Comparison of ENCODE assay signal across 1 cellular context in the genomic region with DNA sequence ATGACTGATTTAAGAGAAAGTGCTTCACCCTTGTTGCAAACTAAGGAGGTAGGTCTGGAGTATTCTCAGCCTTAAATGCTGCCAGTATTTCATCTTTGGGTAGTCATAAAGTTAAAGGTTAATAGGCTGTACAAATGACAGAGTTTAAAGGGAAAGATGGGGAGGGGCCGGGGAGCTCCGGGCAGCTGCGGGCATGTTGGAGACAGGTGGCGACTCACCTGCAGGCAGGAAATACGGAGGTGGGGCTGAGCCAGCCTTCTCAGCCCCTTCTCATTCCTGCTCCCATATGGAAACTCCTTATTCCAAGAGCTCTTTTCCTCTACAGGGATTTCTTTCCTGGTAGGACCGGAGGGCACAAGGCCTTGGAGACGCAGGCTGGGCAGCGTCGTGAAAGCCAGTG.
TF ChIP-seq lines count a peak whose summit lies in the region.

No MANE protein-coding gene starts in this region.

TF ChIP-seq in H1, 55 proteins besides CTCF, POLR2A, EP300 and RAD21:
- TF ChIP-seq JUND (IDR thresholded peaks at IDR 0.05; ENCODE audit: low read length) (no peak), SIX5 (IDR thresholded peaks at IDR 0.05; ENCODE audit: low read depth, low read length) (no peak), CREB1 (IDR thresholded peaks at IDR 0.05) (no peak), PHF8 (conservative IDR thresholded peaks at IDR 0.05; ENCODE audit: low read depth, low read length) (no peak), CBX8 (IDR thresholded peaks at IDR 0.05; ENCODE audit: borderline replicate concordance, low read depth, low read length) (no peak), RFX5 (IDR thresholded peaks at IDR 0.05; ENCODE audit: borderline replicate concordance, low read depth, low read length) (no peak), SP4 (IDR thresholded peaks at IDR 0.05; ENCODE audit: low read length) (no peak), SP1 (IDR thresholded peaks at IDR 0.05; ENCODE audit: low read depth, low read length) (no peak), JUN (IDR thresholded peaks at IDR 0.05; ENCODE audit: low read depth, low read length) (no peak), EGR1 (IDR thresholded peaks at IDR 0.05; ENCODE audit: borderline replicate concordance, low read depth, low read length) (no peak), KDM5A (IDR thresholded peaks at IDR 0.05; ENCODE audit: low read length) (no peak), EZH2 (IDR thresholded peaks at IDR 0.05; ENCODE audit: low read depth, low read length, severe bottlenecking) (no peak), TBP (IDR thresholded peaks at IDR 0.05; ENCODE audit: low read depth, low read length) (no peak), SP2 (IDR thresholded peaks at IDR 0.05; ENCODE audit: low read length) (no peak), TAF1 (IDR thresholded peaks at IDR 0.05; ENCODE audit: low read depth, low read length) (no peak)
- TF ChIP-seq, protein P1, sequence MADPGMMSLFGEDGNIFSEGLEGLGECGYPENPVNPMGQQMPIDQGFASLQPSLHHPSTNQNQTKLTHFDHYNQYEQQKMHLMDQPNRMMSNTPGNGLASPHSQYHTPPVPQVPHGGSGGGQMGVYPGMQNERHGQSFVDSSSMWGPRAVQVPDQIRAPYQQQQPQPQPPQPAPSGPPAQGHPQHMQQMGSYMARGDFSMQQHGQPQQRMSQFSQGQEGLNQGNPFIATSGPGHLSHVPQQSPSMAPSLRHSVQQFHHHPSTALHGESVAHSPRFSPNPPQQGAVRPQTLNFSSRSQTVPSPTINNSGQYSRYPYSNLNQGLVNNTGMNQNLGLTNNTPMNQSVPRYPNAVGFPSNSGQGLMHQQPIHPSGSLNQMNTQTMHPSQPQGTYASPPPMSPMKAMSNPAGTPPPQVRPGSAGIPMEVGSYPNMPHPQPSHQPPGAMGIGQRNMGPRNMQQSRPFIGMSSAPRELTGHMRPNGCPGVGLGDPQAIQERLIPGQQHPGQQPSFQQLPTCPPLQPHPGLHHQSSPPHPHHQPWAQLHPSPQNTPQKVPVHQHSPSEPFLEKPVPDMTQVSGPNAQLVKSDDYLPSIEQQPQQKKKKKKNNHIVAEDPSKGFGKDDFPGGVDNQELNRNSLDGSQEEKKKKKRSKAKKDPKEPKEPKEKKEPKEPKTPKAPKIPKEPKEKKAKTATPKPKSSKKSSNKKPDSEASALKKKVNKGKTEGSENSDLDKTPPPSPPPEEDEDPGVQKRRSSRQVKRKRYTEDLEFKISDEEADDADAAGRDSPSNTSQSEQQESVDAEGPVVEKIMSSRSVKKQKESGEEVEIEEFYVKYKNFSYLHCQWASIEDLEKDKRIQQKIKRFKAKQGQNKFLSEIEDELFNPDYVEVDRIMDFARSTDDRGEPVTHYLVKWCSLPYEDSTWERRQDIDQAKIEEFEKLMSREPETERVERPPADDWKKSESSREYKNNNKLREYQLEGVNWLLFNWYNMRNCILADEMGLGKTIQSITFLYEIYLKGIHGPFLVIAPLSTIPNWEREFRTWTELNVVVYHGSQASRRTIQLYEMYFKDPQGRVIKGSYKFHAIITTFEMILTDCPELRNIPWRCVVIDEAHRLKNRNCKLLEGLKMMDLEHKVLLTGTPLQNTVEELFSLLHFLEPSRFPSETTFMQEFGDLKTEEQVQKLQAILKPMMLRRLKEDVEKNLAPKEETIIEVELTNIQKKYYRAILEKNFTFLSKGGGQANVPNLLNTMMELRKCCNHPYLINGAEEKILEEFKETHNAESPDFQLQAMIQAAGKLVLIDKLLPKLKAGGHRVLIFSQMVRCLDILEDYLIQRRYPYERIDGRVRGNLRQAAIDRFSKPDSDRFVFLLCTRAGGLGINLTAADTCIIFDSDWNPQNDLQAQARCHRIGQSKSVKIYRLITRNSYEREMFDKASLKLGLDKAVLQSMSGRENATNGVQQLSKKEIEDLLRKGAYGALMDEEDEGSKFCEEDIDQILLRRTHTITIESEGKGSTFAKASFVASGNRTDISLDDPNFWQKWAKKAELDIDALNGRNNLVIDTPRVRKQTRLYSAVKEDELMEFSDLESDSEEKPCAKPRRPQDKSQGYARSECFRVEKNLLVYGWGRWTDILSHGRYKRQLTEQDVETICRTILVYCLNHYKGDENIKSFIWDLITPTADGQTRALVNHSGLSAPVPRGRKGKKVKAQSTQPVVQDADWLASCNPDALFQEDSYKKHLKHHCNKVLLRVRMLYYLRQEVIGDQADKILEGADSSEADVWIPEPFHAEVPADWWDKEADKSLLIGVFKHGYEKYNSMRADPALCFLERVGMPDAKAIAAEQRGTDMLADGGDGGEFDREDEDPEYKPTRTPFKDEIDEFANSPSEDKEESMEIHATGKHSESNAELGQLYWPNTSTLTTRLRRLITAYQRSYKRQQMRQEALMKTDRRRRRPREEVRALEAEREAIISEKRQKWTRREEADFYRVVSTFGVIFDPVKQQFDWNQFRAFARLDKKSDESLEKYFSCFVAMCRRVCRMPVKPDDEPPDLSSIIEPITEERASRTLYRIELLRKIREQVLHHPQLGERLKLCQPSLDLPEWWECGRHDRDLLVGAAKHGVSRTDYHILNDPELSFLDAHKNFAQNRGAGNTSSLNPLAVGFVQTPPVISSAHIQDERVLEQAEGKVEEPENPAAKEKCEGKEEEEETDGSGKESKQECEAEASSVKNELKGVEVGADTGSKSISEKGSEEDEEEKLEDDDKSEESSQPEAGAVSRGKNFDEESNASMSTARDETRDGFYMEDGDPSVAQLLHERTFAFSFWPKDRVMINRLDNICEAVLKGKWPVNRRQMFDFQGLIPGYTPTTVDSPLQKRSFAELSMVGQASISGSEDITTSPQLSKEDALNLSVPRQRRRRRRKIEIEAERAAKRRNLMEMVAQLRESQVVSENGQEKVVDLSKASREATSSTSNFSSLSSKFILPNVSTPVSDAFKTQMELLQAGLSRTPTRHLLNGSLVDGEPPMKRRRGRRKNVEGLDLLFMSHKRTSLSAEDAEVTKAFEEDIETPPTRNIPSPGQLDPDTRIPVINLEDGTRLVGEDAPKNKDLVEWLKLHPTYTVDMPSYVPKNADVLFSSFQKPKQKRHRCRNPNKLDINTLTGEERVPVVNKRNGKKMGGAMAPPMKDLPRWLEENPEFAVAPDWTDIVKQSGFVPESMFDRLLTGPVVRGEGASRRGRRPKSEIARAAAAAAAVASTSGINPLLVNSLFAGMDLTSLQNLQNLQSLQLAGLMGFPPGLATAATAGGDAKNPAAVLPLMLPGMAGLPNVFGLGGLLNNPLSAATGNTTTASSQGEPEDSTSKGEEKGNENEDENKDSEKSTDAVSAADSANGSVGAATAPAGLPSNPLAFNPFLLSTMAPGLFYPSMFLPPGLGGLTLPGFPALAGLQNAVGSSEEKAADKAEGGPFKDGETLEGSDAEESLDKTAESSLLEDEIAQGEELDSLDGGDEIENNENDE (IDR thresholded peaks at IDR 0.05; ENCODE audit: insufficient replicate concordance, low read length), result no peak
- TF ChIP-seq, protein P2, sequence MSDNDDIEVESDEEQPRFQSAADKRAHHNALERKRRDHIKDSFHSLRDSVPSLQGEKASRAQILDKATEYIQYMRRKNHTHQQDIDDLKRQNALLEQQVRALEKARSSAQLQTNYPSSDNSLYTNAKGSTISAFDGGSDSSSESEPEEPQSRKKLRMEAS (IDR thresholded peaks at IDR 0.05), result no peak
TF ChIP-seq in H1: peak in this region for 0.
